In genomic region chr3:62238431-62238830, GRCh38 we compare ENCODE assay signal across 14 cellular contexts.
DNase-seq lines count a peak whose midpoint lies in the region; ATAC-seq lines count a peak whose summit lies in the region.
"Had no signal": no experiment of that assay in that cellular context is flagged by ENCODE, and none has a peak within 500 bp of the region (broad histone marks: within the 10 kb centered on the region; RNA-seq: fewer than 3 reads in every experiment).

No MANE protein-coding gene starts in this region.

- H3K36me3 ChIP-seq in BLaER1: no peaks in the 10 kb centered on the region
- H3K36me3 ChIP-seq: right lobe of liver had no signal

- H3K4me1 Mint-ChIP-seq in stimulated activated naive B cell treated with anti-CD40 and anti-IgM and Interleukin-4, amounts not matched to agents 10 μg/mL and 1 μg/mL and 100 μg/mL, for 72 hours: no peaks in the 10 kb centered on the region
- H3K4me1 Mint-ChIP-seq in activated CD8-positive, alpha-beta memory T cell treated with anti-CD3 and anti-CD28 coated beads, Interleukin-2, amount 10 ng/mL, durations not matched to agents 7 days and 5 days: peaks cover 6% of the 10 kb centered on the region
- H3K4me1 Mint-ChIP-seq: activated CD4-positive, alpha-beta T cell treated with anti-CD3 and anti-CD28 coated beads, Interleukin-2, amount 10 ng/mL, durations not matched to agents 7 days and 5 days had no signal

- H3K36me3 Mint-ChIP-seq in stimulated activated naive B cell treated with anti-CD40 and anti-IgM and Interleukin-4, amounts not matched to agents 10 μg/mL and 1 μg/mL and 100 μg/mL, for 72 hours: no peaks in the 10 kb centered on the region
- H3K36me3 Mint-ChIP-seq in activated CD8-positive, alpha-beta memory T cell treated with anti-CD3 and anti-CD28 coated beads, Interleukin-2, amount 10 ng/mL, durations not matched to agents 7 days and 5 days: no peaks in the 10 kb centered on the region

- H3K27ac Mint-ChIP-seq in stimulated activated naive B cell treated with anti-CD40 and anti-IgM and Interleukin-4, amounts not matched to agents 10 μg/mL and 1 μg/mL and 100 μg/mL, for 72 hours: no peak overlapping the region
- no peak overlapping the region for H3K27ac Mint-ChIP-seq in activated CD8-positive, alpha-beta memory T cell treated with anti-CD3 and anti-CD28 coated beads, Interleukin-2, amount 10 ng/mL, durations not matched to agents 7 days and 5 days
- H3K27ac Mint-ChIP-seq: activated CD4-positive, alpha-beta T cell treated with anti-CD3 and anti-CD28 coated beads, Interleukin-2, amount 10 ng/mL, durations not matched to agents 7 days and 5 days had no signal

- H3K9ac ChIP-seq in BLaER1: no peak overlapping the region

- H3K4me1 ChIP-seq in BLaER1: peaks cover 50% of the 10 kb centered on the region
- H3K4me1 ChIP-seq: right lobe of liver had no signal

- peak overlapping the region; percentile 32; the same call in 1 of the 2 replicates for H3K27ac ChIP-seq in BLaER1
- H3K27ac ChIP-seq: right lobe of liver had no signal

- ATAC-seq in GM18868 (IDR thresholded peaks at IDR 0.05; ENCODE audit: unreplicated experiment): peak; percentile 75
- ATAC-seq in HG02840 (IDR thresholded peaks at IDR 0.05; ENCODE audit: low FRiP score, unreplicated experiment): peak; percentile 64
- no peak for ATAC-seq in stimulated activated naive B cell treated with anti-CD40 and anti-IgM and Interleukin-4, amounts not matched to agents 10 μg/mL and 1 μg/mL and 100 μg/mL, for 72 hours (replicated peaks)
- no peak for ATAC-seq in GM18858 (IDR thresholded peaks at IDR 0.05; ENCODE audit: unreplicated experiment)
- no peak for ATAC-seq in activated CD8-positive, alpha-beta memory T cell treated with anti-CD3 and anti-CD28 coated beads, Interleukin-2, amount 10 ng/mL, durations not matched to agents 7 days and 5 days

- H3K9me3 Mint-ChIP-seq in stimulated activated naive B cell treated with anti-CD40 and anti-IgM and Interleukin-4, amounts not matched to agents 10 μg/mL and 1 μg/mL and 100 μg/mL, for 72 hours: no peaks in the 10 kb centered on the region
- H3K9me3 Mint-ChIP-seq in activated CD8-positive, alpha-beta memory T cell treated with anti-CD3 and anti-CD28 coated beads, Interleukin-2, amount 10 ng/mL, durations not matched to agents 7 days and 5 days (ENCODE audit: low read depth): no peaks in the 10 kb centered on the region
- H3K9me3 Mint-ChIP-seq: activated CD4-positive, alpha-beta T cell treated with anti-CD3 and anti-CD28 coated beads, Interleukin-2, amount 10 ng/mL, durations not matched to agents 7 days and 5 days had no signal

- no peaks in the 10 kb centered on the region for H3K27me3 ChIP-seq in BLaER1
- H3K27me3 ChIP-seq: right lobe of liver had no signal

- no peaks in the 10 kb centered on the region for H4K20me1 ChIP-seq in BLaER1

- CTCF ChIA-PET in activated CD8-positive, alpha-beta memory T cell treated with anti-CD3 and anti-CD28 coated beads, Interleukin-2, amount 10 ng/mL, durations not matched to agents 7 days and 5 days (lab: Charles Lee): interaction anchor here (1.2 kb wide), 1 partner anchor 9 kb away, joined by 3 read pairs; no protein-coding TSS in a partner anchor

- H3K4me3 ChIP-seq in BLaER1: peak overlapping the region; percentile 40
- H3K4me3 ChIP-seq: right lobe of liver had no signal

- H3K4me2 ChIP-seq in BLaER1: peak overlapping the region; percentile 73

- H3K4me3 Mint-ChIP-seq in stimulated activated naive B cell treated with anti-CD40 and anti-IgM and Interleukin-4, amounts not matched to agents 10 μg/mL and 1 μg/mL and 100 μg/mL, for 72 hours: no peak overlapping the region
- H3K4me3 Mint-ChIP-seq in activated CD8-positive, alpha-beta memory T cell treated with anti-CD3 and anti-CD28 coated beads, Interleukin-2, amount 10 ng/mL, durations not matched to agents 7 days and 5 days: no peak overlapping the region
- H3K4me3 Mint-ChIP-seq: activated CD4-positive, alpha-beta T cell treated with anti-CD3 and anti-CD28 coated beads, Interleukin-2, amount 10 ng/mL, durations not matched to agents 7 days and 5 days had no signal

- H3K9me3 ChIP-seq in BLaER1: no peaks in the 10 kb centered on the region
- H3K9me3 ChIP-seq: right lobe of liver had no signal

- DNase-seq in NCI-H146 (lab: John Stamatoyannopoulos, UW): peak; percentile 62
- no peak for DNase-seq in stimulated activated naive B cell treated with anti-CD40 and anti-IgM and Interleukin-4, amounts not matched to agents 10 μg/mL and 1 μg/mL and 100 μg/mL, for 72 hours
- no peak for DNase-seq in H4 (ENCODE audit: low spot score)
- DNase-seq in activated CD8-positive, alpha-beta memory T cell treated with anti-CD3 and anti-CD28 coated beads, Interleukin-2, amount 10 ng/mL, durations not matched to agents 7 days and 5 days: no peak
- DNase-seq: activated CD4-positive, alpha-beta T cell treated with anti-CD3 and anti-CD28 coated beads, Interleukin-2, amount 10 ng/mL, durations not matched to agents 7 days and 5 days; activated naive CD4-positive, alpha-beta T cell treated with Interleukin-2 at 50 U/mL for 16 hours; IMR-90; NCI-H226; right lobe of liver; stimulated activated CD4-positive, alpha-beta T cell treated with anti-CD3 and anti-CD28 coated beads, Interleukin-1b, Interleukin-23, amount 100 ng/mL, for 48 hours had no signal

- peaks cover 4 to 9% of the 10 kb centered on the region in 2 donors for H3K27me3 Mint-ChIP-seq in stimulated activated naive B cell treated with anti-CD40 and anti-IgM and Interleukin-4, amounts not matched to agents 10 μg/mL and 1 μg/mL and 100 μg/mL, for 72 hours
- H3K27me3 Mint-ChIP-seq in activated CD8-positive, alpha-beta memory T cell treated with anti-CD3 and anti-CD28 coated beads, Interleukin-2, amount 10 ng/mL, durations not matched to agents 7 days and 5 days: no peaks in the 10 kb centered on the region

Comparison
In these comparisons a context has a peak if more than half of its experiments do, and no peak if none do; other contexts are left out.
1. ATAC-seq: peak in GM18868 (single experiment) and HG02840 (single experiment); none in stimulated activated naive B cell treated with anti-CD40 and anti-IgM and Interleukin-4, amounts not matched to agents 10 μg/mL and 1 μg/mL and 100 μg/mL, for 72 hours (0 of 2), GM18858 (single experiment) and activated CD8-positive, alpha-beta memory T cell treated with anti-CD3 and anti-CD28 coated beads, Interleukin-2, amount 10 ng/mL, durations not matched to agents 7 days and 5 days (single experiment).